ENCODE assay signal across 27 cellular contexts in genomic region chr9:97767891-97768290, GRCh38.
"Had no signal": no experiment of that assay in that cellular context is flagged by ENCODE, and none has a peak within 500 bp of the region (broad histone marks: within the 10 kb centered on the region; RNA-seq: fewer than 3 reads in every experiment).

No MANE protein-coding gene starts in this region.

- H3K4me1 ChIP-seq: breast epithelium had no signal

- H3K36me3 ChIP-seq: breast epithelium, WERI-Rb-1 had no signal

- H3K4me3 ChIP-seq: breast epithelium had no signal

- DNase-seq: activated CD4-positive, alpha-beta memory T cell treated with anti-CD3 and anti-CD28 coated beads, Interleukin-2, amount 10 ng/mL, durations not matched to agents 7 days and 5 days; activated CD4-positive, alpha-beta T cell treated with anti-CD3 and anti-CD28 coated beads for 36 hours; activated CD4-positive, alpha-beta T cell treated with anti-CD3 and anti-CD28 coated beads, Interleukin-2, amount 50 U/mL, for 1 hour; activated CD8-positive, alpha-beta memory T cell treated with anti-CD3 and anti-CD28 coated beads, Interleukin-2, amount 50 U/mL, for 4 hours; activated gamma-delta T cell treated with Interleukin-2 at 50 U/mL for 16 hours; activated naive CD4-positive, alpha-beta T cell treated with anti-CD3 and anti-CD28 coated beads, Interleukin-2, amount 10 ng/mL, durations not matched to agents 7 days and 5 days; activated naive CD8-positive, alpha-beta T cell treated with anti-CD3 and anti-CD28 coated beads for 36 hours; activated T-cell treated with anti-CD3 and anti-CD28 coated beads, Interleukin-2, amount 50 U/mL, for 72 hours; anterior cingulate cortex; caudate nucleus; NCI-H1092; NCI-H1417; NCI-H1694; NCI-H2029; NCI-H2107; NCI-H2171 treated with DMSO at 0.1 percent for 48 hours; NCI-H226; NCI-H69; NK-92 treated with Interleukin-12 subunit alpha and Interleukin-12 subunit beta, amount 100 ng/mL, for 24 hours; OCI-M1; RPMI8226; SK-N-SH; T-helper 1 cell; WERI-Rb-1 had no signal

- H3K27me3 ChIP-seq: breast epithelium had no signal

- H3K9ac ChIP-seq: SK-N-SH had no signal

- H3K27ac ChIP-seq: breast epithelium, WERI-Rb-1 had no signal

- ATAC-seq: activated CD4-positive, alpha-beta T cell treated with anti-CD3 and anti-CD28 coated beads for 36 hours; activated T-cell treated with anti-CD3 and anti-CD28 coated beads, Interleukin-2, amount 50 U/mL, for 72 hours; Panc1; Right ventricle myocardium inferior had no signal

- H3K9me3 ChIP-seq: breast epithelium, SK-N-SH had no signal

- H3K4me2 ChIP-seq: SK-N-SH had no signal
